In genomic region chr17:64779344-64780095, GRCh38 we compare ENCODE assay signal across 8 cellular contexts.
DNase-seq lines count a peak whose midpoint lies in the region; ATAC-seq and TF ChIP-seq lines count a peak whose summit lies in the region.

No MANE protein-coding gene starts in this region.

- no peak overlapping the region for H4K8ac ChIP-seq in neuronal stem cell (ENCODE audit: low read depth, low read length)

- H2AK5ac ChIP-seq in neuronal stem cell (ENCODE audit: low read depth, low read length), result peak overlapping the region; percentile 61

- no peak for TF ChIP-seq EP300 in gastroesophageal sphincter (IDR thresholded peaks at IDR 0.05)

- H2BK120ac ChIP-seq in neuronal stem cell (ENCODE audit: low read depth, low read length), result no peak overlapping the region

- no peak overlapping the region for H3K4me3 ChIP-seq in neuronal stem cell (ENCODE audit: low read length in 2 of 2)
- H3K4me3 ChIP-seq in gastroesophageal sphincter, result peak overlapping the region in 1 of 2 donors; percentile 53

- H3K4me3 Mint-ChIP-seq in Calu3 (ENCODE audit: low read depth, unreplicated experiment), result peak overlapping the region; percentile 76

- peak overlapping the region; percentile 10 for H3K23ac ChIP-seq in neuronal stem cell (ENCODE audit: low read depth, low read length, poor library complexity)

- peak overlapping the region; percentile 96 for H3K4me2 ChIP-seq in neuronal stem cell (ENCODE audit: insufficient read depth, low read length, poor library complexity, severe bottlenecking)

- CTCF ChIA-PET in Calu3 (lab: Charles Lee), result interaction anchor here (0.7 kb wide), 1 partner anchor 245 kb away, joined by 9 read pairs; no protein-coding TSS in a partner anchor
- CTCF ChIA-PET in RWPE1 (lab: Yijun Ruan, JAX), result no interaction called here

- H3K79me1 ChIP-seq in neuronal stem cell (ENCODE audit: low read depth, low read length), result no peaks in the 10 kb centered on the region

- no peak overlapping the region for H2BK12ac ChIP-seq in neuronal stem cell (ENCODE audit: low read length)

- DNase-seq in Calu3 (no peak), RWPE1 (ENCODE audit: low spot score) (no peak), epithelial cell of prostate (ENCODE audit: low read depth, low spot score) (no peak), neuronal stem cell (ENCODE audit: low spot score) (no peak), dermis blood vessel endothelial cell (no peak), SHP77 treated with DMSO at 0.1 percent for 48 hours (lab: John Stamatoyannopoulos, UW) (no peak), cerebellar nuclear complex (lab: John Stamatoyannopoulos, UW) (no peak)

- no peaks in the 10 kb centered on the region for H3K9me3 ChIP-seq in neuronal stem cell (replicated peaks in 1 of 2; ENCODE audit: control insufficient read depth in 2 of 2, insufficient read depth in 1 of 2, low read depth in 1 of 2, low read length in 2 of 2)
- H3K9me3 ChIP-seq in gastroesophageal sphincter, result no peaks in the 10 kb centered on the region

- H3K18ac ChIP-seq in neuronal stem cell (ENCODE audit: low read length), result peak overlapping the region; percentile 57

- peaks cover 9% of the 10 kb centered on the region for H3K4me1 Mint-ChIP-seq in Calu3 (ENCODE audit: low read depth, unreplicated experiment)

- peak overlapping the region; percentile 86 for H3K27ac ChIP-seq in RWPE1
- H3K27ac ChIP-seq in epithelial cell of prostate, result peak overlapping the region; percentile 82
- no peak overlapping the region for H3K27ac ChIP-seq in neuronal stem cell (replicated peaks; ENCODE audit: low read length)
- peak overlapping the region in 1 of 4 donors; percentile 78 for H3K27ac ChIP-seq in gastroesophageal sphincter

- H2BK15ac ChIP-seq in neuronal stem cell (ENCODE audit: low read length), result peak overlapping the region; percentile 24

- H3K36me3 ChIP-seq in neuronal stem cell (replicated peaks in 1 of 2; ENCODE audit: control insufficient read depth in 2 of 2, insufficient read depth in 2 of 2, low read length in 2 of 2) (no peaks in the 10 kb centered on the region), gastroesophageal sphincter (peaks cover 0 to 22% of the 10 kb centered on the region in 2 donors)

- H3K27me3 Mint-ChIP-seq in Calu3 (ENCODE audit: unreplicated experiment), result no peaks in the 10 kb centered on the region

- intact Hi-C loops in Calu3 (cut with micrococcal nuclease; ENCODE audit: unreplicated experiment), result loop anchor here (10.0 kb wide), 1 partner anchor 145 kb away; no protein-coding TSS in a partner anchor

- no peak for TF ChIP-seq CTCF in Calu3 (IDR thresholded peaks at IDR 0.05; ENCODE audit: unreplicated experiment)
- no peak for TF ChIP-seq CTCF in RWPE1 (conservative IDR thresholded peaks at IDR 0.05; ENCODE audit: low read depth)
- no peak for TF ChIP-seq CTCF in gastroesophageal sphincter (IDR thresholded peaks at IDR 0.05)

- H3K14ac ChIP-seq in neuronal stem cell (ENCODE audit: low read length), result no peak overlapping the region

- no peak overlapping the region for H3K27ac Mint-ChIP-seq in Calu3 (ENCODE audit: unreplicated experiment)

- no peak overlapping the region for H4K91ac ChIP-seq in neuronal stem cell (ENCODE audit: low read depth, low read length, poor library complexity)

- H3K9me3 Mint-ChIP-seq in Calu3 (ENCODE audit: low read depth, unreplicated experiment), result no peaks in the 10 kb centered on the region

- WGBS in neuronal stem cell (ENCODE audit: extremely low coverage in 2 of 2, insufficient read length in 2 of 2, insufficient replicate concordance in 1 of 2), 2 donors, result no CpG with 5 or more reads among the region's 44 CpGs
- WGBS in gastroesophageal sphincter (ENCODE audit: low coverage in 1 of 2), 2 donors, result 17% methylated on average over 2 of the region's 44 CpGs; no CpG with 5 or more reads in 1 of the 2 donors

- H3K27me3 ChIP-seq in neuronal stem cell (ENCODE audit: control insufficient read depth in 3 of 3, insufficient read depth in 3 of 3, low read depth in 1 of 3, low read length in 3 of 3) (peaks cover 29 to 57% (median 43%) of the 10 kb centered on the region in 3 experiments), gastroesophageal sphincter (peaks cover 70% of the 10 kb centered on the region)

- no peak overlapping the region for H2AFZ ChIP-seq in neuronal stem cell (ENCODE audit: low read length)

- H3K36me3 Mint-ChIP-seq in Calu3 (ENCODE audit: insufficient read depth, unreplicated experiment), result peaks cover 40% of the 10 kb centered on the region

- ATAC-seq in gastroesophageal sphincter, result no peak

- POLR2A ChIA-PET in RWPE1 (lab: Yijun Ruan, JAX; ENCODE audit: low non-redundant PET), result no interaction called here

- peaks cover 16% of the 10 kb centered on the region in 2 donors for H3K4me1 ChIP-seq in neuronal stem cell (ENCODE audit: control insufficient read depth in 2 of 2, insufficient read depth in 1 of 2, low read depth in 1 of 2, low read length in 2 of 2)
- peaks cover 3 to 68% (median 54%) of the 10 kb centered on the region in 3 donors for H3K4me1 ChIP-seq in gastroesophageal sphincter

- TSS peak; percentile 22 for BruUV-seq in Calu3 (replicated peaks; lab: Mats Ljungman, UMichigan)

- no peak overlapping the region for H3K9ac ChIP-seq in neuronal stem cell (ENCODE audit: low read depth, low read length, poor library complexity)

- no peak overlapping the region for H2BK5ac ChIP-seq in neuronal stem cell (ENCODE audit: low read length)

- no peak overlapping the region for H3K4ac ChIP-seq in neuronal stem cell (ENCODE audit: low read length)

- no peak for TF ChIP-seq POLR2A in gastroesophageal sphincter (IDR thresholded peaks at IDR 0.05)
